ENCODE assay signal across 17 cellular contexts in the genomic region with DNA sequence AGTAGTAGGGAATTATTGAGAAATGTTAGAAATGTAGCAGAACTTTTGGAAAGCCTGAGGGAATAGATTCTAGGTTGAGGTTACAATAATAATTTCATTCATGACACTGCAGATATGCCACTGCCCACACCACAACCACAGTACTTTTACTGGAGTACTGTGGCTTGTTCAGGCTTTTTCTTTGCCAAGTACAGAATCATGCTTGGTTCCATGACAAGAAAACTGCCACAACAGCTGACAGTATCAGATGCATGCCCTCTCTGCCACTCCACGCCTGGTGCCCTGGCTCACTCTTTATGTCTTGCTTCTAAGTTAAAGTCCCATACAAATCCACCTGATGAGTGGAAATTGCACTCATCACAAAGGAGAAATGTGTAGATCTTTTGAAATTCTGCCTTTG.
DNase-seq lines count a peak whose midpoint lies in the region; FAIRE-seq and TF ChIP-seq lines count a peak whose summit lies in the region.
"Had no signal": no experiment of that assay in that cellular context is flagged by ENCODE, and none has a peak within 500 bp of the region (broad histone marks: within the 10 kb centered on the region; RNA-seq: fewer than 3 reads in every experiment).

No MANE protein-coding gene starts in this region.

- H3K23me2 ChIP-seq in H1 (ENCODE audit: low read depth, low read length) = no peaks in the 10 kb centered on the region

- H4K5ac ChIP-seq in H1 (ENCODE audit: insufficient read length, low read depth, low read length) = no peak overlapping the region

- H2AFZ ChIP-seq in H1 (ENCODE audit: low read length) = 0 out of 2 replicates have a peak overlapping the region, but pooled peaks have one; percentile 51
- H2AFZ ChIP-seq in osteoblast (ENCODE audit: low read length) = no peak overlapping the region
- H2AFZ ChIP-seq: GM23248 had no signal

- H3K4me1 ChIP-seq in H1 (replicated peaks in 1 of 4; ENCODE audit: control insufficient read depth in 3 of 4, insufficient read depth in 4 of 4, low read length in 3 of 4) (no peaks in the 10 kb centered on the region), osteoblast (ENCODE audit: insufficient read depth, low read length) (peaks cover 3% of the 10 kb centered on the region)
- H3K4me1 ChIP-seq: BE2C had no signal

- H2BK20ac ChIP-seq in H1 (ENCODE audit: low read length) = no peak overlapping the region

- no peak overlapping the region for H2AK5ac ChIP-seq in H1 (ENCODE audit: low read depth, low read length)

- no peak overlapping the region for H3K18ac ChIP-seq in H1 (ENCODE audit: extremely low read depth, low read length)

- H4K20me1 ChIP-seq in H1 (replicated peaks in 1 of 2; ENCODE audit: control insufficient read depth in 1 of 2, insufficient read depth in 2 of 2, low read length in 2 of 2) (no peaks in the 10 kb centered on the region), osteoblast (ENCODE audit: insufficient read depth, low read length) (no peaks in the 10 kb centered on the region)

- no peak overlapping the region for H2BK12ac ChIP-seq in H1 (ENCODE audit: low read depth, low read length)

- TF ChIP-seq CTCF in H1 (IDR thresholded peaks at IDR 0.05; ENCODE audit: control extremely low read depth in 1 of 3, insufficient read depth in 1 of 3, low read depth in 1 of 3, low read length in 3 of 3) (no peak), osteoblast (IDR thresholded peaks at IDR 0.05; ENCODE audit: extremely low read depth, low read depth, low read length) (no peak)

- DNase-seq in M059J (ENCODE audit: low read depth) = peak; percentile 6
- DNase-seq in H1 (ENCODE audit: low read depth in 1 of 2, low spot score in 2 of 2) = no peak
- DNase-seq in osteoblast (ENCODE audit: insufficient read length, low spot score, missing footprints) = peak; percentile 13
- DNase-seq in NCI-H2227 (lab: John Stamatoyannopoulos, UW; ENCODE audit: unreplicated experiment) = no peak
- DNase-seq in activated CD4-positive, alpha-beta T cell treated with anti-CD3 and anti-CD28 coated beads for 48 hours = no peak
- no peak for DNase-seq in NCI-H526 (lab: John Stamatoyannopoulos, UW)
- DNase-seq: BE2C; C1 segment of cervical spinal cord; CD4-positive, CD25-positive, alpha-beta regulatory T cell; CD8-positive, alpha-beta memory T cell; COR-L47; GM23248; H9 had no signal

- H4K91ac ChIP-seq in H1 (replicated peaks; ENCODE audit: insufficient read length, low read length) = no peak overlapping the region

- POLR2A ChIA-PET in H1 (lab: Charles Lee; ENCODE audit: partially characterized antibody) = no interaction called here

- H3K27me3 ChIP-seq in H1 (replicated peaks in 1 of 4; ENCODE audit: control insufficient read depth in 3 of 4, extremely low read depth in 1 of 4, insufficient read depth in 3 of 4, low read length in 3 of 4) = no peaks in the 10 kb centered on the region
- H3K27me3 ChIP-seq in osteoblast (ENCODE audit: insufficient read depth, low read length) = no peaks in the 10 kb centered on the region
- H3K27me3 ChIP-seq: BE2C had no signal

- H3K4me2 ChIP-seq in H1 (ENCODE audit: insufficient read depth in 1 of 2, low read depth in 2 of 2, low read length in 2 of 2) (no peak overlapping the region), osteoblast (ENCODE audit: insufficient read depth, low read length) (no peak overlapping the region)

- FAIRE-seq in H1 (lab: Jason Lieb, UNC) = no peak
- FAIRE-seq: D721Med, G401.6, GM12891, HepG2 had no signal

- WGBS in H1 (ENCODE audit: extremely low coverage in 1 of 2, insufficient coverage in 1 of 2, insufficient read length in 1 of 2, insufficient replicate concordance in 2 of 2, low coverage in 1 of 2, low lambda C conversion rate in 2 of 2, missing lambda C conversion rate in 1 of 2), 2 experiments = 89% methylated on average over 1 of the region's 1 CpG; no CpG with 5 or more reads in 1 of the 2 experiments

- H3K9me3 ChIP-seq in H1 (ENCODE audit: insufficient read depth in 2 of 2, low read depth in 1 of 2, low read length in 1 of 2) (no peaks in the 10 kb centered on the region), osteoblast (ENCODE audit: low read depth, low read length) (no peaks in the 10 kb centered on the region)
- H3K9me3 ChIP-seq: BE2C had no signal

- CTCF ChIA-PET in H1 (lab: Charles Lee; ENCODE audit: partially characterized antibody) = no interaction called here

- H4K8ac ChIP-seq in H1 (ENCODE audit: extremely low read depth, insufficient read depth, low read length) = no peak overlapping the region

- no peaks in the 10 kb centered on the region for H3K36me3 ChIP-seq in H1 (ENCODE audit: control insufficient read depth in 2 of 4, insufficient read depth in 4 of 4, low read length in 3 of 4)
- no peaks in the 10 kb centered on the region for H3K36me3 ChIP-seq in osteoblast (ENCODE audit: insufficient read depth, low read length)
- H3K36me3 ChIP-seq: BE2C had no signal

- no peaks in the 10 kb centered on the region for H3K79me1 ChIP-seq in H1 (ENCODE audit: low read depth, low read length)

- H3K4me3 ChIP-seq in H1 (ENCODE audit: extremely low read depth in 1 of 4, insufficient read depth in 2 of 4, low read depth in 3 of 4, low read length in 4 of 4) (no peak overlapping the region), osteoblast (ENCODE audit: insufficient read depth, low read length) (no peak overlapping the region)
- H3K4me3 ChIP-seq: GM23248 had no signal

- H2BK15ac ChIP-seq in H1 (ENCODE audit: low read length) = no peak overlapping the region

- no peak overlapping the region for H3K27ac ChIP-seq in H1 (ENCODE audit: low read depth, low read length)
- no peak overlapping the region for H3K27ac ChIP-seq in osteoblast (ENCODE audit: low read depth, low read length)
- H3K27ac ChIP-seq: GM23248 had no signal

- no peak overlapping the region for H2BK120ac ChIP-seq in H1 (replicated peaks; ENCODE audit: low read depth, low read length)

- TF ChIP-seq RAD21 in H1 (IDR thresholded peaks at IDR 0.05 in 1 of 2, conservative IDR thresholded peaks at IDR 0.05 in 1 of 2; ENCODE audit: low read depth in 2 of 2, low read length in 2 of 2) = no peak

- H3K79me2 ChIP-seq in H1 (ENCODE audit: control insufficient read depth in 1 of 2, insufficient read depth in 2 of 2, low read length in 2 of 2) = no peaks in the 10 kb centered on the region
- H3K79me2 ChIP-seq in osteoblast (ENCODE audit: insufficient read depth, low read length) = no peaks in the 10 kb centered on the region

- TF ChIP-seq POLR2A in H1 (IDR thresholded peaks at IDR 0.05; ENCODE audit: control extremely low read depth in 1 of 2, low read depth in 2 of 2, low read length in 2 of 2) = no peak

- no peak overlapping the region for H3K9ac ChIP-seq in H1 (replicated peaks in 1 of 4; ENCODE audit: extremely low read depth in 1 of 4, low read depth in 3 of 4, low read length in 3 of 4)
- H3K9ac ChIP-seq: GM23248 had no signal

- no peak overlapping the region for H2BK5ac ChIP-seq in H1 (ENCODE audit: low read depth, low read length)

- no peak overlapping the region for H3K23ac ChIP-seq in H1 (ENCODE audit: insufficient read length)

- H3K4ac ChIP-seq in H1 (replicated peaks; ENCODE audit: insufficient read length, low read depth, low read length) = no peak overlapping the region

- no peak overlapping the region for H3K14ac ChIP-seq in H1 (ENCODE audit: insufficient read length)

- TF ChIP-seq EP300 in H1 (IDR thresholded peaks at IDR 0.05; ENCODE audit: borderline replicate concordance in 1 of 2, low read depth in 2 of 2, low read length in 2 of 2) = no peak

- no peak overlapping the region for H3K56ac ChIP-seq in H1 (replicated peaks; ENCODE audit: insufficient read length, low read depth, low read length)

TF ChIP-seq in H1, 55 proteins besides CTCF, POLR2A, EP300 and RAD21 (continues in another document):
- TF ChIP-seq JUND (IDR thresholded peaks at IDR 0.05; ENCODE audit: low read length) = no peak
- no peak for TF ChIP-seq BACH1 (IDR thresholded peaks at IDR 0.05; ENCODE audit: low read length)
- no peak for TF ChIP-seq EZH2 (IDR thresholded peaks at IDR 0.05; ENCODE audit: low read depth, low read length, severe bottlenecking)
- TF ChIP-seq FOSL1 (IDR thresholded peaks at IDR 0.05; ENCODE audit: insufficient read depth, low read depth, low read length) = no peak
- TF ChIP-seq GTF2F1 (IDR thresholded peaks at IDR 0.05; ENCODE audit: borderline replicate concordance, low read depth, low read length) = no peak
- no peak for TF ChIP-seq MAFK (IDR thresholded peaks at IDR 0.05; ENCODE audit: low read depth, low read length)
- TF ChIP-seq ASH2L (IDR thresholded peaks at IDR 0.05; ENCODE audit: low read length) = no peak
- no peak for TF ChIP-seq CBX8 (IDR thresholded peaks at IDR 0.05; ENCODE audit: borderline replicate concordance, low read depth, low read length)
- TF ChIP-seq SAP30 (IDR thresholded peaks at IDR 0.05; ENCODE audit: insufficient read depth, insufficient replicate concordance, low read length) = no peak
- TF ChIP-seq, protein P1, sequence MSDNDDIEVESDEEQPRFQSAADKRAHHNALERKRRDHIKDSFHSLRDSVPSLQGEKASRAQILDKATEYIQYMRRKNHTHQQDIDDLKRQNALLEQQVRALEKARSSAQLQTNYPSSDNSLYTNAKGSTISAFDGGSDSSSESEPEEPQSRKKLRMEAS (IDR thresholded peaks at IDR 0.05) = no peak
- no peak for TF ChIP-seq CEBPB (IDR thresholded peaks at IDR 0.05; ENCODE audit: low read depth, low read length)
- no peak for TF ChIP-seq TAF7 (optimal IDR thresholded peaks at IDR 0.05; ENCODE audit: borderline replicate concordance, low read depth, low read length)
- TF ChIP-seq CHD1 (IDR thresholded peaks at IDR 0.05; ENCODE audit: low read depth, low read length) = no peak
- TF ChIP-seq TAF1 (IDR thresholded peaks at IDR 0.05; ENCODE audit: low read depth, low read length) = no peak
- TF ChIP-seq POLR2AphosphoS5 (IDR thresholded peaks at IDR 0.05; ENCODE audit: low read depth, low read length) = no peak
- TF ChIP-seq KDM4A (IDR thresholded peaks at IDR 0.05; ENCODE audit: low read depth, low read length, severe bottlenecking) = no peak

Comparison
In these comparisons a context has a peak if more than half of its experiments do, and no peak if none do; other contexts are left out.
1. DNase-seq: peak in M059J (single experiment) and osteoblast (single experiment); none in H1 (0 of 2), NCI-H2227 (single experiment), activated CD4-positive, alpha-beta T cell treated with anti-CD3 and anti-CD28 coated beads for 48 hours (single experiment) and NCI-H526 (0 of 2).